Comparison of ENCODE assay signal across 1 cellular context in the genomic region with DNA sequence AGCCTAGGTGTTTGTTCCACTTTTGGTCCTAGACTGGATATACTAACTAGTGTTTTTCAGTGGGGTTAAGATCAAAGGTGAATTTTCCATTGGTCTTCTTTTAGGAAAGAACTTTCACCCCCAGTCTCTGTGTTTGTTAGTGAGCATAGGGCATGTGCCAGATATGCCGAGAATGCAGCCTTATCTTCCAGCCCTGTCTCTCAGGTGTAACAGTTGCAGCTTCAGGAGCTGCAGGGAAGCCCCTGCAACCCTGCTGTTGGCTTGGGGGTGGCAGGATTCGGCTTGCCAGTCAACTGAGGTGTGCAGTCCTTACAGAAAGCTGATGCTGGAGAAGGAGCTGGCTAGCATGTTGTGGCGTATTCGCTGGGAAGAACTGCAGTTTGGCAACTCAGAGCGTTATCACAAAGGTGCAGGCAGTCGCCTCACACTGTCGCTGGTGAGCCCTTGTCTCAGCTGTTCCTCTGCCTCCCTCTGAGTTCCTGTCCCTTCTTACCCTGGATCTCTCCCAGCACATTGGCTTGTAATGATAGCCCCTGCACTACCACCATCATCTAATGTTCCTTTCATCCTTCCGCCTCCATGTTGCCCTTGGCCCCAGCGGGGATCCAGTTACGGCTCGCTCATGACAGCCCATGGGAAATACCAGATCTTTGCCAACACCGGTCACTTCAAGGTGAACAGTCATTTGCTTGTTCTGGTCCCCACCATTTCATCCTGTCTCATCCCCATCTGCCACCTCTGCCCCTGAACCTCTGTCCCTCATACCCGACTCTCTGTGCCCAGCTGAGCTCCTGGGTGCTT.
TF ChIP-seq lines count a peak whose summit lies in the region.

No MANE protein-coding gene starts in this region.

TF ChIP-seq in K562, 482 proteins besides CTCF, POLR2A, EP300 and RAD21 (continues in another document):
- TF ChIP-seq CBFA2T2 (conservative IDR thresholded peaks at IDR 0.05) (peak; percentile 76), MYNN (IDR thresholded peaks at IDR 0.05) (no peak), MYNN (CRISPR knock-in tag; IDR thresholded peaks at IDR 0.05) (no peak), JUND (IDR thresholded peaks at IDR 0.05; ENCODE audit: borderline replicate concordance, low read depth, low read length) (0 out of 2 replicates have a peak, but pooled peaks have one; percentile 7), JUND (tag; IDR thresholded peaks at IDR 0.05; ENCODE audit: borderline replicate concordance, low read depth, low read length) (no peak; the same call in 2 of the 3 replicates), SNIP1 (IDR thresholded peaks at IDR 0.05; ENCODE audit: low read depth) (no peak), ZKSCAN1 (IDR thresholded peaks at IDR 0.05; ENCODE audit: low read depth, low read length) (0 out of 2 replicates have a peak, but pooled peaks have one; percentile 24), TAL1 (IDR thresholded peaks at IDR 0.05) (peak; percentile 74), ZNF253 (CRISPR knock-in tag; conservative IDR thresholded peaks at IDR 0.05) (no peak), CC2D1A (IDR thresholded peaks at IDR 0.05) (no peak), TBP (optimal IDR thresholded peaks at IDR 0.05; ENCODE audit: low read depth, low read length) (peak; percentile 59), SMARCA4 (IDR thresholded peaks at IDR 0.05) (peak; percentile 53; the same call in 1 of the 2 replicates), DPF2 (IDR thresholded peaks at IDR 0.05) (peak; percentile 78), ZNF830 (CRISPR knock-in tag; IDR thresholded peaks at IDR 0.05) (no peak), ZNF785 (CRISPR knock-in tag; IDR thresholded peaks at IDR 0.05) (no peak), ZNF57 (CRISPR knock-in tag; IDR thresholded peaks at IDR 0.05) (no peak), STAT5A (IDR thresholded peaks at IDR 0.05; ENCODE audit: borderline replicate concordance, low read length) (peak; percentile 51; the same call in 1 of the 2 replicates), CREB1 (IDR thresholded peaks at IDR 0.05) (no peak), CREB1 (CRISPR knock-in tag; IDR thresholded peaks at IDR 0.05) (no peak), DACH1 (IDR thresholded peaks at IDR 0.05; ENCODE audit: partially characterized antibody) (peak; percentile 74), KLF10 (CRISPR knock-in tag; IDR thresholded peaks at IDR 0.05) (no peak), SMARCB1 (IDR thresholded peaks at IDR 0.05; ENCODE audit: insufficient read length, low read depth) (peak; percentile 70), POLR2AphosphoS5 (IDR thresholded peaks at IDR 0.05; ENCODE audit: control insufficient read depth, insufficient read depth, low read depth, low read length) (peak; percentile 42; the same call in 1 of the 2 replicates), ASH1L (IDR thresholded peaks at IDR 0.05; ENCODE audit: borderline replicate concordance, low read depth, partially characterized antibody) (no peak), ARID1B (IDR thresholded peaks at IDR 0.05) (peak; percentile 87), TEAD4 (IDR thresholded peaks at IDR 0.05; ENCODE audit: low read length) (peak; percentile 71), TEAD4 (CRISPR knock-in tag; IDR thresholded peaks at IDR 0.05; ENCODE audit: borderline replicate concordance) (no peak), MTA2 (IDR thresholded peaks at IDR 0.05; ENCODE audit: low read depth) (0 out of 2 replicates have a peak, but pooled peaks have one; percentile 16), NONO (IDR thresholded peaks at IDR 0.05; ENCODE audit: low read depth in 2 of 2, low read length in 1 of 2) (0 out of 4 replicates have a peak, but pooled peaks of 1 of the 2 experiments have one; percentile 37), ESRRB (CRISPR knock-in tag; IDR thresholded peaks at IDR 0.05; ENCODE audit: borderline replicate concordance) (no peak), CTBP1 (IDR thresholded peaks at IDR 0.05; ENCODE audit: borderline replicate concordance) (peak; percentile 38; the same call in 1 of the 2 replicates), TRIM24 (IDR thresholded peaks at IDR 0.05) (peak in 1 of 2 experiments; percentile 34; a peak in 2 of 4 replicates), PML (IDR thresholded peaks at IDR 0.05; ENCODE audit: low read length) (no peak), SPI1 (IDR thresholded peaks at IDR 0.05; ENCODE audit: borderline replicate concordance, low read depth, low read length) (0 out of 2 replicates have a peak, but pooled peaks have one; percentile 12), MCM7 (IDR thresholded peaks at IDR 0.05) (no peak), SMARCE1 (IDR thresholded peaks at IDR 0.05) (peak; percentile 36; the same call in 1 of the 2 replicates), YY1 (IDR thresholded peaks at IDR 0.05; ENCODE audit: borderline replicate concordance in 1 of 3, control insufficient read depth in 1 of 3, extremely low read depth in 1 of 3, insufficient read depth in 3 of 3, insufficient read length in 1 of 3, insufficient replicate concordance in 2 of 3, low read depth in 1 of 3, low read length in 2 of 3) (peak in 1 of 3 experiments; percentile 52), ILK (tag; IDR thresholded peaks at IDR 0.05; ENCODE audit: borderline replicate concordance, low read depth) (no peak)
- TF ChIP-seq, protein P1, sequence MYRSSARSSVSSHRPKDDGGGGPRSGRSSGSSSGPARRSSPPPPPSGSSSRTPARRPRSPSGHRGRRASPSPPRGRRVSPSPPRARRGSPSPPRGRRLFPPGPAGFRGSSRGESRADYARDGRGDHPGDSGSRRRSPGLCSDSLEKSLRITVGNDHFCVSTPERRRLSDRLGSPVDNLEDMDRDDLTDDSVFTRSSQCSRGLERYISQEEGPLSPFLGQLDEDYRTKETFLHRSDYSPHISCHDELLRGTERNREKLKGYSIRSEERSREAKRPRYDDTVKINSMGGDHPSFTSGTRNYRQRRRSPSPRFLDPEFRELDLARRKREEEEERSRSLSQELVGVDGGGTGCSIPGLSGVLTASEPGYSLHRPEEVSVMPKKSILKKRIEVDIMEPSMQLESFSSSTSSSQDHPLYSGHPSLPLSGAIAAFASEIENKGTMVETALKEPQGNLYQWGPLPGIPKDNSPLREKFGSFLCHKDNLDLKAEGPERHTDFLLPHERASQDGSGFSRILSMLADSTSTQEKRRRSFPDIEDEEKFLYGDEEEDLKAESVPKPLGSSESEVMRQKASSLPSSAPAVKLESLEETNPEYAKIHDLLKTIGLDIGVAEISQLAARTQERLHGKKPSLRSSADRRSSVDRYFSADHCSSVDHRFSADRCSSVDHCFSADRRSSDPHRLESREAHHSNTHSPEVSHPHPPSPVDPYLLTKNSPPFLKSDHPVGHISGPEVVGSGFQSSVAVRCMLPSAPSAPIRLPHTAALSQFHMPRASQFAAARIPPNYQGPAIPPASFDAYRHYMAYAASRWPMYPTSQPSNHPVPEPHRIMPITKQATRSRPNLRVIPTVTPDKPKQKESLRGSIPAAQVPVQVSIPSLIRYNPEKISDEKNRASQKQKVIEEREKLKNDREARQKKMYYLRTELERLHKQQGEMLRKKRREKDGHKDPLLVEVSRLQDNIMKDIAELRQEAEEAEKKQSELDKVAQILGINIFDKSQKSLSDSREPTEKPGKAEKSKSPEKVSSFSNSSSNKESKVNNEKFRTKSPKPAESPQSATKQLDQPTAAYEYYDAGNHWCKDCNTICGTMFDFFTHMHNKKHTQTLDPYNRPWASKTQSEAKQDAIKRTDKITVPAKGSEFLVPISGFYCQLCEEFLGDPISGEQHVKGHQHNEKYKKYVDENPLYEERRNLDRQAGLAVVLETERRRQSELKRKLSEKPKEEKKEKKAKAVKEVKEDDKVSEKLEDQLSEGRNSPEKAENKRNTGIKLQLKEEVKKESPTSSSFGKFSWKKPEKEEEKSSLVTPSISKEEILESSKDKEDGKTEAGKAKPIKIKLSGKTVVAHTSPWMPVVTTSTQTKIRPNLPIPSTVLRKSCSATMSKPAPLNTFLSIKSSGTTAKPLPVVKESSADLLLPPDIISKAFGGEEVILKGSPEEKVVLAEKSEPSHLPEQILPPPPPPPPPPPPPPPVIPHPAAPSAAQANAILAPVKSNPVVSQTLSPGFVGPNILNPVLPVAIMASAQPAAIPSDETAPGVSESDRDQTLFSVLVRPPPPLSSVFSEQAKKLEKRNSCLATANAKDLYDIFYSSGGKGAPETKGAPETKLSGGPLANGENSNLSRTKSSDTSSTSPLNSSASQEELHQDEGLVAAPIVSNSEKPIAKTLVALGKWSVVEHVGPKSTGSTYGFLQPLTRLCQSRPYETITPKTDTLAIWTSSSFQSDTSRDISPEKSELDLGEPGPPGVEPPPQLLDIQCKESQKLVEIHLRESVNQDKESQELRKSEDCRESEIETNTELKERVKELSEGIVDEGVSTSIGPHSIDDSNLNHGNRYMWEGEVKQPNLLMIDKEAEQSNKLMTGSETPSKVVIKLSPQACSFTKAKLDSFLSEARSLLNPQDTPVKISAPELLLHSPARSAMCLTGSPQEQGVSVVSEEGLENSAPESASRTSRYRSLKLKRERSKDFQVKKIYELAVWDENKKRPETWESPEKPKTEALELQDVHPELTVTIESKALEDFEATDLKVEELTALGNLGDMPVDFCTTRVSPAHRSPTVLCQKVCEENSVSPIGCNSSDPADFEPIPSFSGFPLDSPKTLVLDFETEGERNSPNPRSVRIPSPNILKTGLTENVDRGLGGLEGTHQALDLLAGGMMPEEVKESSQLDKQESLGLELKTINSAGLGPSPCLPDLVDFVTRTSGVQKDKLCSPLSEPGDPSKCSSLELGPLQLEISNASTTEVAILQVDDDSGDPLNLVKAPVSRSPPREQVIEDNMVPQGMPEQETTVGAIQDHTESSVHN (IDR thresholded peaks at IDR 0.05; ENCODE audit: borderline replicate concordance in 1 of 2, low read depth in 1 of 2): no peak
- TF ChIP-seq, protein P2, sequence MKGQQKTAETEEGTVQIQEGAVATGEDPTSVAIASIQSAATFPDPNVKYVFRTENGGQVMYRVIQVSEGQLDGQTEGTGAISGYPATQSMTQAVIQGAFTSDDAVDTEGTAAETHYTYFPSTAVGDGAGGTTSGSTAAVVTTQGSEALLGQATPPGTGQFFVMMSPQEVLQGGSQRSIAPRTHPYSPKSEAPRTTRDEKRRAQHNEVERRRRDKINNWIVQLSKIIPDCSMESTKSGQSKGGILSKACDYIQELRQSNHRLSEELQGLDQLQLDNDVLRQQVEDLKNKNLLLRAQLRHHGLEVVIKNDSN (CRISPR knock-in tag; IDR thresholded peaks at IDR 0.05): no peak
- TF ChIP-seq, protein P3, sequence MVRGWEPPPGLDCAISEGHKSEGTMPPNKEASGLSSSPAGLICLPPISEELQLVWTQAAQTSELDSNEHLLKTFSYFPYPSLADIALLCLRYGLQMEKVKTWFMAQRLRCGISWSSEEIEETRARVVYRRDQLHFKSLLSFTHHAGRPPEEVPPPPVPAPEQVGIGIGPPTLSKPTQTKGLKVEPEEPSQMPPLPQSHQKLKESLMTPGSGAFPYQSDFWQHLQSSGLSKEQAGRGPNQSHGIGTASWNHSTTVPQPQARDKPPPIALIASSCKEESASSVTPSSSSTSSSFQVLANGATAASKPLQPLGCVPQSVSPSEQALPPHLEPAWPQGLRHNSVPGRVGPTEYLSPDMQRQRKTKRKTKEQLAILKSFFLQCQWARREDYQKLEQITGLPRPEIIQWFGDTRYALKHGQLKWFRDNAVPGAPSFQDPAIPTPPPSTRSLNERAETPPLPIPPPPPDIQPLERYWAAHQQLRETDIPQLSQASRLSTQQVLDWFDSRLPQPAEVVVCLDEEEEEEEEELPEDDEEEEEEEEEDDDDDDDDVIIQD (CRISPR knock-in tag; IDR thresholded peaks at IDR 0.05): no peak
- TF ChIP-seq, protein P4, sequence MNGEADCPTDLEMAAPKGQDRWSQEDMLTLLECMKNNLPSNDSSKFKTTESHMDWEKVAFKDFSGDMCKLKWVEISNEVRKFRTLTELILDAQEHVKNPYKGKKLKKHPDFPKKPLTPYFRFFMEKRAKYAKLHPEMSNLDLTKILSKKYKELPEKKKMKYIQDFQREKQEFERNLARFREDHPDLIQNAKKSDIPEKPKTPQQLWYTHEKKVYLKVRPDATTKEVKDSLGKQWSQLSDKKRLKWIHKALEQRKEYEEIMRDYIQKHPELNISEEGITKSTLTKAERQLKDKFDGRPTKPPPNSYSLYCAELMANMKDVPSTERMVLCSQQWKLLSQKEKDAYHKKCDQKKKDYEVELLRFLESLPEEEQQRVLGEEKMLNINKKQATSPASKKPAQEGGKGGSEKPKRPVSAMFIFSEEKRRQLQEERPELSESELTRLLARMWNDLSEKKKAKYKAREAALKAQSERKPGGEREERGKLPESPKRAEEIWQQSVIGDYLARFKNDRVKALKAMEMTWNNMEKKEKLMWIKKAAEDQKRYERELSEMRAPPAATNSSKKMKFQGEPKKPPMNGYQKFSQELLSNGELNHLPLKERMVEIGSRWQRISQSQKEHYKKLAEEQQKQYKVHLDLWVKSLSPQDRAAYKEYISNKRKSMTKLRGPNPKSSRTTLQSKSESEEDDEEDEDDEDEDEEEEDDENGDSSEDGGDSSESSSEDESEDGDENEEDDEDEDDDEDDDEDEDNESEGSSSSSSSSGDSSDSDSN (IDR thresholded peaks at IDR 0.05; ENCODE audit: borderline replicate concordance in 1 of 2, low read depth in 2 of 2, low read length in 2 of 2): peak; percentile 68 to 97; a peak in 3 of 4 replicates
- TF ChIP-seq, protein P5, sequence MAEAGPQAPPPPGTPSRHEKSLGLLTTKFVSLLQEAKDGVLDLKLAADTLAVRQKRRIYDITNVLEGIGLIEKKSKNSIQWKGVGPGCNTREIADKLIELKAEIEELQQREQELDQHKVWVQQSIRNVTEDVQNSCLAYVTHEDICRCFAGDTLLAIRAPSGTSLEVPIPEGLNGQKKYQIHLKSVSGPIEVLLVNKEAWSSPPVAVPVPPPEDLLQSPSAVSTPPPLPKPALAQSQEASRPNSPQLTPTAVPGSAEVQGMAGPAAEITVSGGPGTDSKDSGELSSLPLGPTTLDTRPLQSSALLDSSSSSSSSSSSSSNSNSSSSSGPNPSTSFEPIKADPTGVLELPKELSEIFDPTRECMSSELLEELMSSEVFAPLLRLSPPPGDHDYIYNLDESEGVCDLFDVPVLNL (CRISPR knock-in tag; IDR thresholded peaks at IDR 0.05; ENCODE audit: low read depth): no peak
- TF ChIP-seq, protein P6, sequence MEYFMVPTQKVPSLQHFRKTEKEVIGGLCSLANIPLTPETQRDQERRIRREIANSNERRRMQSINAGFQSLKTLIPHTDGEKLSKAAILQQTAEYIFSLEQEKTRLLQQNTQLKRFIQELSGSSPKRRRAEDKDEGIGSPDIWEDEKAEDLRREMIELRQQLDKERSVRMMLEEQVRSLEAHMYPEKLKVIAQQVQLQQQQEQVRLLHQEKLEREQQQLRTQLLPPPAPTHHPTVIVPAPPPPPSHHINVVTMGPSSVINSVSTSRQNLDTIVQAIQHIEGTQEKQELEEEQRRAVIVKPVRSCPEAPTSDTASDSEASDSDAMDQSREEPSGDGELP (CRISPR knock-in tag; IDR thresholded peaks at IDR 0.05; ENCODE audit: borderline replicate concordance): peak; percentile 94
